2 cellular contexts compared by ENCODE assay signal in the genomic region with DNA sequence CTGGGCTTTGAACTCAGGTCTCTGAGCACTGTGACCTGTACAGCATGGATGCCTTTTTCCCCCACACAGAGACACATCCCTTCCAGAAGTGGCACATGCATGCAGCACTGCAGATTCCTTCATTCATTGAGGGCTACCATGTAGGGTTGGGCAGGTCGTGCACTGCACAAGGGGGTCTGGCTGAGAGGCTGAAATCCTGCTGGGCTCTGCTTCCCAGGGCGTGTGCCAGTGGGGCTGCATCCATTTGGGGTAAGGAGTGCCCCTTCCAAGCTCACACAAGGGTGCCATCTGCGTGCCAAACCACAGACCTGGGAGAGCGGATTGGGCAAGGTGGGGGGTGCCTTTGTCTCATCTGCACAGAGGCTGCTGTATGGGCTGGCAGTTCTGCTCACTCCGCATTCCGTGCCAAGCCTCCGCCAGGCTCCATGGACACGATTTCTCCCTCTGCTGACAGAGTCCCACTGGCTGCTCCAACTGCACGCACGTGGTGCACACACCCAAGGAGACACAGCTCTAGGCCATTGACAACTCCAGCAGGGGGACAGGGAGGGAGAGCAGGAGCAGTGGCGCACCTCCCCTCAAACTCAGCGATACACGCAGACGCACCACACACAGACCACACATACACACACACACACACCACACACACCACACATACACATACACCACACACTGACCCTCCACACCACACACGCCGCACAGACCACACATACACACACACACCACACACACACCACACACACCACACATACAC.
TF ChIP-seq lines count a peak whose summit lies in the region.

No MANE protein-coding gene starts in this region.

TF ChIP-seq in A549, 52 proteins besides CTCF, POLR2A, EP300 and RAD21:
- no peak for TF ChIP-seq KDM1A (IDR thresholded peaks at IDR 0.05; ENCODE audit: low read depth)
- TF ChIP-seq, protein P1, sequence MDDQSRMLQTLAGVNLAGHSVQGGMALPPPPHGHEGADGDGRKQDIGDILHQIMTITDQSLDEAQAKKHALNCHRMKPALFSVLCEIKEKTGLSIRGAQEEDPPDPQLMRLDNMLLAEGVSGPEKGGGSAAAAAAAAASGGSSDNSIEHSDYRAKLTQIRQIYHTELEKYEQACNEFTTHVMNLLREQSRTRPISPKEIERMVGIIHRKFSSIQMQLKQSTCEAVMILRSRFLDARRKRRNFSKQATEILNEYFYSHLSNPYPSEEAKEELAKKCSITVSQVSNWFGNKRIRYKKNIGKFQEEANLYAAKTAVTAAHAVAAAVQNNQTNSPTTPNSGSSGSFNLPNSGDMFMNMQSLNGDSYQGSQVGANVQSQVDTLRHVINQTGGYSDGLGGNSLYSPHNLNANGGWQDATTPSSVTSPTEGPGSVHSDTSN (IDR thresholded peaks at IDR 0.05), result no peak
- TF ChIP-seq, protein P2, sequence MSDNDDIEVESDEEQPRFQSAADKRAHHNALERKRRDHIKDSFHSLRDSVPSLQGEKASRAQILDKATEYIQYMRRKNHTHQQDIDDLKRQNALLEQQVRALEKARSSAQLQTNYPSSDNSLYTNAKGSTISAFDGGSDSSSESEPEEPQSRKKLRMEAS (IDR thresholded peaks at IDR 0.05), result peak; percentile 89
- TF ChIP-seq, protein P3, sequence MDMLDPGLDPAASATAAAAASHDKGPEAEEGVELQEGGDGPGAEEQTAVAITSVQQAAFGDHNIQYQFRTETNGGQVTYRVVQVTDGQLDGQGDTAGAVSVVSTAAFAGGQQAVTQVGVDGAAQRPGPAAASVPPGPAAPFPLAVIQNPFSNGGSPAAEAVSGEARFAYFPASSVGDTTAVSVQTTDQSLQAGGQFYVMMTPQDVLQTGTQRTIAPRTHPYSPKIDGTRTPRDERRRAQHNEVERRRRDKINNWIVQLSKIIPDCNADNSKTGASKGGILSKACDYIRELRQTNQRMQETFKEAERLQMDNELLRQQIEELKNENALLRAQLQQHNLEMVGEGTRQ (IDR thresholded peaks at IDR 0.05), result peak; percentile 60
- no peak for TF ChIP-seq CBX8 (IDR thresholded peaks at IDR 0.05)
- peak; percentile 52 for TF ChIP-seq MAFK (IDR thresholded peaks at IDR 0.05; ENCODE audit: partially characterized antibody)
TF ChIP-seq in A549: peak in this region for 3.

TF ChIP-seq in HCT116, 20 proteins besides CTCF, POLR2A, EP300 and RAD21:
- TF ChIP-seq, protein P4, sequence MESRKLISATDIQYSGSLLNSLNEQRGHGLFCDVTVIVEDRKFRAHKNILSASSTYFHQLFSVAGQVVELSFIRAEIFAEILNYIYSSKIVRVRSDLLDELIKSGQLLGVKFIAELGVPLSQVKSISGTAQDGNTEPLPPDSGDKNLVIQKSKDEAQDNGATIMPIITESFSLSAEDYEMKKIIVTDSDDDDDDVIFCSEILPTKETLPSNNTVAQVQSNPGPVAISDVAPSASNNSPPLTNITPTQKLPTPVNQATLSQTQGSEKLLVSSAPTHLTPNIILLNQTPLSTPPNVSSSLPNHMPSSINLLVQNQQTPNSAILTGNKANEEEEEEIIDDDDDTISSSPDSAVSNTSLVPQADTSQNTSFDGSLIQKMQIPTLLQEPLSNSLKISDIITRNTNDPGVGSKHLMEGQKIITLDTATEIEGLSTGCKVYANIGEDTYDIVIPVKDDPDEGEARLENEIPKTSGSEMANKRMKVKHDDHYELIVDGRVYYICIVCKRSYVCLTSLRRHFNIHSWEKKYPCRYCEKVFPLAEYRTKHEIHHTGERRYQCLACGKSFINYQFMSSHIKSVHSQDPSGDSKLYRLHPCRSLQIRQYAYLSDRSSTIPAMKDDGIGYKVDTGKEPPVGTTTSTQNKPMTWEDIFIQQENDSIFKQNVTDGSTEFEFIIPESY (IDR thresholded peaks at IDR 0.05; ENCODE audit: extremely low read depth, insufficient replicate concordance, low read length), result no peak
- no peak for TF ChIP-seq SRF (IDR thresholded peaks at IDR 0.05; ENCODE audit: low read depth)
- no peak for TF ChIP-seq SIN3A (IDR thresholded peaks at IDR 0.05; ENCODE audit: low read depth)
